20 cellular contexts compared by ENCODE assay signal in the genomic region with DNA sequence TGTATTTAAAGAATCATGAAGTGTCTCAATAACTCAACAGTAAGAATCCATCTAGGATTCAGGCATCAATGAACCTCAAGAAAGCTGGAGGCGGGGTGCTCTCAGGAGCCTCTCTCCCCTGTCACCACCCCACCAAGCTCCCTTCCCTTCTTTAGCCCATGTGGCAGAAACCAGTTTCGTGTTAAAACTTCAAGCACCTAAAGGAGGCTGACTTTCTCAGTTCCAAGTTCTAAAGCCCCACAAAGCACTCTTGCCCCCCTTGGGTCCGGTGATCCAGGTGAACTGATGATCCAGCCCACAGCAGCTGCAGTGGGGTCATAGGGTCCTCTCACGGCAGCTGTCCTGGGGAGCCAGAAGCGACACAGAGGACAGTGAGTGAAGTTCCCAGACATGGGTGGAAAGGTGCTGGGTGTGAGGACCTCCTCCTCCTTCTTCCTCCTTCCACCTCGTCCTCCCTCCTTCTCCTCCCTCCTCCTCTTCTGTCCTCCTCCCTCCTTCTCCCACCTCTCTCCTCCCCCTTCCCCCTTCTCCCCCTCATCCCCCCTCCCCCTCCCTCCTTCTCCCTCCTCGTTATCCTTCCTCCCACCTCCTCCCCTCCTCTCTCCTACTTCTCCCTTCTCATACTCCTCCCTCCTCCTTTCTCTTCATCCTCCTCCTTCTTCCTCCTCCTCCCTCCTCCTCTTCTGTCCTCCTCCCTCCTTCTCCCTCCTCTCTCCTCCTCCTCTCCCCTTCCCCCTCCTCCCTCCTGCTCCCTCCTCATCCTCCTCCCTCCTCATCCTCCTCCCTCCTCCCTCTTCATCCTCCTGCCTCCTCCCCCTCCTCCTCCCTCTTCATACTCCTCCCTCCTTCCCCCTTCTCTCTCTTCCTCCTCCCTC.
"Had no signal": no experiment of that assay in that cellular context is flagged by ENCODE, and none has a peak within 500 bp of the region (broad histone marks: within the 10 kb centered on the region; RNA-seq: fewer than 3 reads in every experiment).

No MANE protein-coding gene starts in this region.

- H3K9me3 ChIP-seq: neutrophil, sigmoid colon, stomach, thoracic aorta, transverse colon had no signal

- H3K27ac ChIP-seq: epithelial cell of prostate, foreskin keratinocyte, neutrophil, sigmoid colon, skin epidermis, stomach, thoracic aorta, transverse colon had no signal

- H3K4me1 ChIP-seq: foreskin keratinocyte, sigmoid colon, stomach, transverse colon had no signal

- H3K4me3 Mint-ChIP-seq: dendritic cell treated with granulocyte-macrophage colony-stimulating factor and Interleukin-4, amounts not matched to agents 40 ng/mL and 50 ng/mL, for 4 days; effector memory CD8-positive, alpha-beta T cell; immature natural killer cell; naive thymus-derived CD4-positive, alpha-beta T cell; nephron progenitor cell had no signal

- H3K27me3 ChIP-seq: neutrophil had no signal

- H3K4me1 Mint-ChIP-seq: immature natural killer cell; naive thymus-derived CD4-positive, alpha-beta T cell had no signal

- ATAC-seq: effector memory CD8-positive, alpha-beta T cell; foreskin keratinocyte; naive thymus-derived CD4-positive, alpha-beta T cell had no signal

- H3K4me3 ChIP-seq: sigmoid colon, skin epidermis, stomach, thoracic aorta, transverse colon had no signal

- FAIRE-seq: colon, keratinocyte had no signal

- H3K27me3 Mint-ChIP-seq: dendritic cell treated with granulocyte-macrophage colony-stimulating factor and Interleukin-4, amounts not matched to agents 40 ng/mL and 50 ng/mL, for 4 days had no signal

- H3K36me3 Mint-ChIP-seq: immature natural killer cell had no signal

- H3K9me3 Mint-ChIP-seq: effector memory CD8-positive, alpha-beta T cell had no signal

- H3K27ac Mint-ChIP-seq: dendritic cell treated with granulocyte-macrophage colony-stimulating factor and Interleukin-4, amounts not matched to agents 40 ng/mL and 50 ng/mL, for 4 days; effector memory CD8-positive, alpha-beta T cell; immature natural killer cell; naive thymus-derived CD4-positive, alpha-beta T cell had no signal

- H3K36me3 ChIP-seq: neutrophil, sigmoid colon, stomach, thoracic aorta, transverse colon had no signal

- DNase-seq: effector memory CD8-positive, alpha-beta T cell; immature natural killer cell; naive thymus-derived CD4-positive, alpha-beta T cell; nephron progenitor cell; posterior cingulate gyrus; sigmoid colon; stimulated activated CD4-positive, alpha-beta T cell treated with anti-CD3 and anti-CD28 coated beads, Interleukin-2, amount 100 ng/mL, for 24 hours; stimulated activated CD4-positive, alpha-beta T cell treated with anti-CD3 and anti-CD28 coated beads, Interleukin-4, amount 100 ng/mL, for 4 hours; stimulated activated naive CD4-positive, alpha-beta T cell; stomach; substantia nigra; transverse colon had no signal
